8 cellular contexts compared by ENCODE assay signal in the genomic region with DNA sequence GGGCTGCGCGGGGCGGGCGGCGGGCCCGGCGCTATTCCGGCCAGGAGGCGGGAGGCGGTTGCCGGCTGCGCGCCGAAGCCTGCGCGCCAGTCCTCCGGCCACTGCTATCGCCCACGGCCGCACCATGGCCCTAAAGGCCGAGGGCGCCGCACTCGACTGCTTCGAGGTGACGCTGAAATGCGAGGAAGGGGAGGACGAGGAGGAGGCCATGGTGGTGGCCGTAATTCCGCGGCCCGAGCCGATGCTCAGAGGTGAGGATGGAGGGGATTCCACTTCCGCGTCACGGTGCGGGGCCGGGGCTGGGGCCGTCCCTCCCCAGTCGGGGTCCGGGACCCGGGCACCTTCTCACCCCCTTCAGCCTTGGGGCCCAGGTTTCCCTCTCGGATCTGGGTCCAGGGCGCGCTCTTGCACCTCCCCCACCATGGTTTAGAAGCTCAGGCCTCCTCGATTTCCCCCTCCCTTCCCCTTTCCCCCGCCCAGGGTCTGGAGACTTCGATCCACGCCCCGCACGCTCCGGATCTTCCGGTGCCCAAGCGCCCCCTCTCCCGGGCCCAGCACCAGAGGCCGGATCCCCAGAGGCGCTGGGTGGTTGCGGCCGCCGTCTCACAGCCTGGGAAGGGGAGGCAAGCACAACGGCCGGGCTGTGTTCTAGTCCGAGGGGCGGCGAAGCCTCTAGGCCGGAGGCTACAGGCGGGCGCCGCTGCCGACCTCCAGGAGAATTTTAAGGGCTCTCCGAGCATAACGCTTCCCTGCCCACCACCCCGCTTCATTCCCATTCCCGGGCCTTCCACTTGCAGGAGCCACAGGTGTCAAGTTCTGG. TPM values are rescaled to one million over a fixed set of nuclear protein-coding genes. Genes with fewer than 3 reads are reported as not detected.
DNase-seq lines count a peak whose midpoint lies in the region; ATAC-seq lines count a peak whose summit lies in the region.

No MANE protein-coding gene starts in this region.

- H3K4me3 ChIP-seq in mononuclear cell (ENCODE audit: low read length) = peak overlapping the region; percentile 57

- no peaks in the 10 kb centered on the region for H3K27me3 ChIP-seq in mononuclear cell (ENCODE audit: insufficient read depth, low read length)

- peaks cover 32% of the 10 kb centered on the region for H3K4me1 ChIP-seq in mononuclear cell (ENCODE audit: insufficient read depth, low read length)

- ATAC-seq in HG02642 (IDR thresholded peaks at IDR 0.05; ENCODE audit: poor library complexity, unreplicated experiment) = peak; percentile 43

- DNase-seq in NK-92 treated with Interleukin-12 subunit alpha and Interleukin-12 subunit beta, amount 100 ng/mL, for 24 hours (lab: John Stamatoyannopoulos, UW) = peak; percentile 46
- no peak for DNase-seq in NK-92 (lab: John Stamatoyannopoulos, UW; ENCODE audit: unreplicated experiment)
- peak; percentile 48 for DNase-seq in NCI-H146 treated with DMSO at 0.1 percent for 48 hours (lab: John Stamatoyannopoulos, UW; ENCODE audit: unreplicated experiment)
- DNase-seq in activated CD8-positive, alpha-beta memory T cell treated with anti-CD3 and anti-CD28 coated beads for 48 hours (ENCODE audit: low read depth in 2 of 3, low spot score in 2 of 3) = peak in 2 of 3 experiments; percentile 8 to 28
- DNase-seq in epithelial cell of prostate (ENCODE audit: low read depth, low spot score) = no peak
- peak in 42 of 49 donors; percentile 15 to 76 (median 39) for DNase-seq in substantia nigra (lab: John Stamatoyannopoulos, UW)

- H3K27ac ChIP-seq in epithelial cell of prostate (peak overlapping the region; percentile 6), substantia nigra (ENCODE audit: low read depth, low read length, poor library complexity, severe bottlenecking) (peak overlapping the region; percentile 80)

- H3K9me3 ChIP-seq in mononuclear cell (ENCODE audit: low read depth, low read length) = no peaks in the 10 kb centered on the region

RNA-seq across cellular contexts. Expression of a gene that starts 0.5 kb away (rescaled TPM):
- total RNA-seq in mononuclear cell = 3.0 TPM

RNA-seq across cellular contexts. Expression of a gene that starts 25.1 kb away (rescaled TPM):
- total RNA-seq in mononuclear cell = 19.4 TPM

RNA-seq across cellular contexts. Expression of a gene that starts 45.2 kb away (rescaled TPM):
- 2.6 TPM for total RNA-seq in mononuclear cell

Comparison
In these comparisons a context has a peak if more than half of its experiments do, and no peak if none do; other contexts are left out.
1. DNase-seq: peak in NK-92 treated with Interleukin-12 subunit alpha and Interleukin-12 subunit beta, amount 100 ng/mL, for 24 hours (single experiment), NCI-H146 treated with DMSO at 0.1 percent for 48 hours (single experiment), activated CD8-positive, alpha-beta memory T cell treated with anti-CD3 and anti-CD28 coated beads for 48 hours (2 of 3) and substantia nigra (42 of 49); none in NK-92 (single experiment) and epithelial cell of prostate (single experiment).